ENCODE assay signal across 24 cellular contexts in the genomic region with DNA sequence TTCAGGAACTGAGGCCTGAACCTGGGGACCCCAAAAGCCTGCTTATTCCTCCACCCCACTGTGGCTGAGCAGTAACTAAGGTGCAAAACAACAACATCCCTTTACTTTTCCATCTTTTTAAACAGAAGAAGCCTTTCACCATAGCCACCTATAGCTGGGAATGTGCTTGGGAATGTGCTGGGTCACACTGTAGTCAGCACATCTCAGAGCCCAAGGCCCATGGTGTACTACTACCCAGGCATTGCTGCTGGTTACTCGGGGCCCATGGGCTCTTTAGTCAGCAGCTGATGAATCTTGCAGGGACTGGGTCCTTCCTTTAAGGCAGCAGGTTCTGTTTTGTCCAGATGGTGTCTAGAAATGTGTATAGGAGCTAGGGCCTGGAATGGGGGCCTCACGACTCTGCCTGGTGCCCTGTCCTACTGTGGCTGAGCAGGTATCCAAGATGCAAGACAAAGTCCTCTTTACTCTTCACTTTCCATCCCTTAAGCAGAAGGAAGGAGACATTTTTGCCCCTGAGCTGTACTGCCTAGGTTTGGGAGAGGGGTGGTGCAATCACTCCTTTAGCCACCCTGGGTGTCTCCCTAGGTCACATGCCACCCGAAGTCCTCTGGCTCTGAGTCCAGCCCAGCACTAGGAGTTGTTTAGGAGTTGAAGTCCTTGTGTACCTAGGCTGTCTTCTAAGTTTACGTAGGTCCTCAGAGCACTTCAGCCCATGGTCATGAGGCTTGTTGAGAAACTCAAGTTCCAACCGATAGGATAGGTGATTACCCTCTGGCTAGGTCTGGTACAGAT.
DNase-seq lines count a peak whose midpoint lies in the region; ATAC-seq, FAIRE-seq and TF ChIP-seq lines count a peak whose summit lies in the region.
"Had no signal": no experiment of that assay in that cellular context is flagged by ENCODE, and none has a peak within 500 bp of the region (broad histone marks: within the 10 kb centered on the region; RNA-seq: fewer than 3 reads in every experiment).

No MANE protein-coding gene starts in this region.

- H3K9me3 Mint-ChIP-seq in astrocyte (ENCODE audit: unreplicated experiment) (no peaks in the 10 kb centered on the region), nephron progenitor cell (no peaks in the 10 kb centered on the region)
- H3K9me3 Mint-ChIP-seq: activated T-helper 17 cell treated with anti-CD3 and anti-CD28 coated beads, Interleukin-2, amount 50 U/mL, for 72 hours had no signal

- H3K36me3 ChIP-seq in SK-N-SH (replicated peaks in 1 of 2; ENCODE audit: control insufficient read depth in 1 of 2, insufficient read depth in 2 of 2, low read length in 1 of 2) (peaks cover 0 to 8% of the 10 kb centered on the region in 2 experiments), astrocyte (ENCODE audit: insufficient read depth, low read length) (no peaks in the 10 kb centered on the region), adrenal gland (replicated peaks in 1 of 2) (no peaks in the 10 kb centered on the region), kidney (ENCODE audit: control insufficient read depth in 1 of 2, insufficient read depth in 2 of 2, low read length in 2 of 2) (no peaks in the 10 kb centered on the region)
- H3K36me3 ChIP-seq: SJSA1 had no signal

- H3K4me1 ChIP-seq in SK-N-SH (ENCODE audit: control insufficient read depth in 1 of 2, insufficient read depth in 2 of 2, low read depth in 1 of 2, low read length in 1 of 2) (peaks cover 0 to 30% of the 10 kb centered on the region in 2 experiments; a peak in 2 of 4 replicates), astrocyte (ENCODE audit: insufficient read depth, low read length) (no peaks in the 10 kb centered on the region), adrenal gland (replicated peaks in 1 of 2) (peaks cover 0 to under 1% of the 10 kb centered on the region in 2 donors), kidney (ENCODE audit: control insufficient read depth in 1 of 2, insufficient read depth in 1 of 2, low read depth in 1 of 2, low read length in 2 of 2) (no peaks in the 10 kb centered on the region)
- H3K4me1 ChIP-seq: SJSA1 had no signal

- no peak for TF ChIP-seq RAD21 in SK-N-SH (IDR thresholded peaks at IDR 0.05; ENCODE audit: low read length)

- no peak for TF ChIP-seq POLR2A in adrenal gland (IDR thresholded peaks at IDR 0.05)

- no peak overlapping the region for H2AFZ ChIP-seq in SK-N-SH (ENCODE audit: low read depth)
- no peak overlapping the region for H2AFZ ChIP-seq in astrocyte (ENCODE audit: low read depth, low read length)

- H3K4me1 Mint-ChIP-seq in astrocyte (ENCODE audit: low read depth, unreplicated experiment) (peaks cover 18% of the 10 kb centered on the region), nephron progenitor cell (peaks cover 4% of the 10 kb centered on the region)
- H3K4me1 Mint-ChIP-seq: activated T-helper 17 cell treated with anti-CD3 and anti-CD28 coated beads, Interleukin-2, amount 50 U/mL, for 72 hours; B cell had no signal

- H3K9me3 ChIP-seq in SK-N-SH: no peaks in the 10 kb centered on the region
- H3K9me3 ChIP-seq in astrocyte (ENCODE audit: insufficient read depth, low read depth, low read length): no peaks in the 10 kb centered on the region
- H3K9me3 ChIP-seq in adrenal gland (replicated peaks in 1 of 3): no peaks in the 10 kb centered on the region
- no peaks in the 10 kb centered on the region for H3K9me3 ChIP-seq in kidney (ENCODE audit: control insufficient read depth in 1 of 2, low read length in 2 of 2)
- H3K9me3 ChIP-seq: SJSA1, tibial artery had no signal

- H3K4me3 ChIP-seq in SK-N-SH (ENCODE audit: low read depth in 2 of 2, low read length in 1 of 2) (no peak overlapping the region), astrocyte (ENCODE audit: insufficient read depth, low read depth, low read length) (no peak overlapping the region), adrenal gland (no peak overlapping the region), kidney (ENCODE audit: low read length in 2 of 2) (no peak overlapping the region)
- H3K4me3 ChIP-seq: SJSA1, tibial artery had no signal

- H4K20me1 ChIP-seq in SK-N-SH (ENCODE audit: insufficient read depth) (no peaks in the 10 kb centered on the region), astrocyte (ENCODE audit: insufficient read depth, low read length) (peaks cover 22% of the 10 kb centered on the region)

- no peak for TF ChIP-seq EP300 in SK-N-SH (IDR thresholded peaks at IDR 0.05; ENCODE audit: borderline replicate concordance in 1 of 2, low read depth in 1 of 2, low read length in 1 of 2)

- H3K27me3 Mint-ChIP-seq in astrocyte (ENCODE audit: low read depth, unreplicated experiment) (no peaks in the 10 kb centered on the region), nephron progenitor cell (ENCODE audit: low read depth, poor library complexity) (peaks cover 3% of the 10 kb centered on the region)
- H3K27me3 Mint-ChIP-seq: activated T-helper 17 cell treated with anti-CD3 and anti-CD28 coated beads, Interleukin-2, amount 50 U/mL, for 72 hours; B cell; brain had no signal

- peaks cover 8% of the 10 kb centered on the region for H3K36me3 Mint-ChIP-seq in astrocyte (ENCODE audit: low read depth, unreplicated experiment)
- peaks cover 43% of the 10 kb centered on the region for H3K36me3 Mint-ChIP-seq in nephron progenitor cell (ENCODE audit: low read depth)

- H3K79me2 ChIP-seq in SK-N-SH (ENCODE audit: insufficient read depth) (peaks cover 6% of the 10 kb centered on the region; the same call in 1 of the 2 replicates), astrocyte (ENCODE audit: insufficient read depth, low read length) (no peaks in the 10 kb centered on the region)

- H3F3A ChIP-seq in SK-N-SH (replicated peaks; ENCODE audit: insufficient read depth): peaks cover 5% of the 10 kb centered on the region

- H3K27me3 ChIP-seq in SK-N-SH (ENCODE audit: insufficient read depth) (no peaks in the 10 kb centered on the region), astrocyte (ENCODE audit: insufficient read depth, low read length) (no peaks in the 10 kb centered on the region), adrenal gland (no peaks in the 10 kb centered on the region)
- H3K27me3 ChIP-seq: SJSA1, tibial artery had no signal

- CTCF ChIA-PET in SK-N-SH (lab: Yijun Ruan, JAX): interaction anchor here (0.8 to 1.4 kb wide), 3 partner anchors 9 to 64 kb away, joined by 3 read pairs; no protein-coding TSS in a partner anchor

- no peaks in the 10 kb centered on the region for H3K9me2 ChIP-seq in SK-N-SH

- FAIRE-seq in astrocyte (lab: Jason Lieb, UNC) (no peak), kidney (lab: Jason Lieb, UNC) (no peak)
- FAIRE-seq: GM19239, islet of Langerhans had no signal

- 95% methylated on average over 5 of the region's 5 CpGs for WGBS in SK-N-SH (ENCODE audit: low lambda C conversion rate)
- WGBS in adrenal gland, 4 donors: 86 to 100% (median 92%) methylated on average over 5 of the region's 5 CpGs

- intact Hi-C loops in adrenal gland (cut with DNase I): no loop called here
- intact Hi-C loops in kidney (cut with DNase I): no loop called here

- no peak for DNase-seq in SK-N-SH
- peak; percentile 4 for DNase-seq in ELR (ENCODE audit: low read depth)
- no peak for DNase-seq in astrocyte (ENCODE audit: low read depth)
- DNase-seq in nephron progenitor cell: no peak
- DNase-seq in adrenal gland: no peak
- no peak for DNase-seq in kidney
- DNase-seq: 8988T; DND-41; effector CD8-positive, alpha-beta T cell; foreskin melanocyte; hypothalamus; NCI-H1417 treated with DMSO at 0.1 percent for 48 hours; NCI-H510A; stimulated activated CD4-positive, alpha-beta T cell treated with anti-CD3 and anti-CD28 coated beads, Interleukin-2, amount 100 ng/mL, for 48 hours; stimulated activated naive CD8-positive, alpha-beta T cell treated with anti-CD3 and anti-CD28 coated beads, Interleukin-15, Interleukin-2, amounts not matched to agents 100 U/mL and 50 U/mL, for 24 hours; tibial artery had no signal

- TF ChIP-seq CTCF in SK-N-SH (IDR thresholded peaks at IDR 0.05): no peak
- no peak for TF ChIP-seq CTCF in astrocyte (IDR thresholded peaks at IDR 0.05; ENCODE audit: insufficient read depth, low read depth, low read length)
- TF ChIP-seq CTCF in nephron progenitor cell (IDR thresholded peaks at IDR 0.05): no peak
- TF ChIP-seq CTCF in adrenal gland (IDR thresholded peaks at IDR 0.05): no peak
- no peak for TF ChIP-seq CTCF in kidney (IDR thresholded peaks at IDR 0.05; ENCODE audit: borderline replicate concordance, extremely low read depth, insufficient read depth)

- H3K4me2 ChIP-seq in SK-N-SH: no peak overlapping the region
- H3K4me2 ChIP-seq in astrocyte (ENCODE audit: low read length): no peak overlapping the region

- no peak overlapping the region for H3K4me3 Mint-ChIP-seq in astrocyte (ENCODE audit: unreplicated experiment)
- H3K4me3 Mint-ChIP-seq in nephron progenitor cell: no peak overlapping the region
- H3K4me3 Mint-ChIP-seq: activated T-helper 17 cell treated with anti-CD3 and anti-CD28 coated beads, Interleukin-2, amount 50 U/mL, for 72 hours; B cell; brain had no signal

- ATAC-seq in SK-N-SH treated with all-trans-retinoic acid at 6 μM for 48 hours: peak; percentile 25; the same call in 1 of the 3 replicates
- ATAC-seq in HG02763 (IDR thresholded peaks at IDR 0.05; ENCODE audit: unreplicated experiment): no peak

- H3K27ac Mint-ChIP-seq in astrocyte (ENCODE audit: unreplicated experiment) (peak overlapping the region; percentile 62), nephron progenitor cell (peak overlapping the region; percentile 67)
- H3K27ac Mint-ChIP-seq: activated T-helper 17 cell treated with anti-CD3 and anti-CD28 coated beads, Interleukin-2, amount 50 U/mL, for 72 hours; B cell; brain had no signal

- POLR2A ChIA-PET in SK-N-SH (lab: Yijun Ruan, JAX): no interaction called here

- no peak overlapping the region for H3K27ac ChIP-seq in SK-N-SH (ENCODE audit: low read depth in 2 of 2, low read length in 1 of 2)
- H3K27ac ChIP-seq in astrocyte (ENCODE audit: low read depth, low read length): no peak overlapping the region
- H3K27ac ChIP-seq in adrenal gland: no peak overlapping the region
- H3K27ac ChIP-seq in kidney (ENCODE audit: low read depth in 2 of 2, low read length in 2 of 2): no peak overlapping the region
- H3K27ac ChIP-seq: SJSA1, tibial artery had no signal

- H3K9ac ChIP-seq in SK-N-SH (no peak overlapping the region), astrocyte (ENCODE audit: low read length) (no peak overlapping the region), kidney (ENCODE audit: low read length in 2 of 2) (no peak overlapping the region)

TF ChIP-seq in SK-N-SH, 30 proteins besides CTCF, POLR2A, EP300 and RAD21 (continues in another document):
- TF ChIP-seq RCOR1 (IDR thresholded peaks at IDR 0.05; ENCODE audit: low read length) (no peak), JUND (IDR thresholded peaks at IDR 0.05) (no peak), EZH2phosphoT487 (IDR thresholded peaks at IDR 0.05; ENCODE audit: borderline replicate concordance, low read depth) (no peak)
